Comparison of ENCODE assay signal across 21 cellular contexts in genomic region chr9:128821584-128822406, GRCh38. TPM values are rescaled to one million over a fixed set of nuclear protein-coding genes. Genes with fewer than 3 reads are reported as not detected.
DNase-seq lines count a peak whose midpoint lies in the region; ATAC-seq and TF ChIP-seq lines count a peak whose summit lies in the region.
"Had no signal": no experiment of that assay in that cellular context is flagged by ENCODE, and none has a peak within 500 bp of the region (broad histone marks: within the 10 kb centered on the region; RNA-seq: fewer than 3 reads in every experiment).

No MANE protein-coding gene starts in this region.

- no peaks in the 10 kb centered on the region for H3K9me2 ChIP-seq in GM23338 (ENCODE audit: insufficient read depth)
- H3K9me2 ChIP-seq: SK-N-SH had no signal

- H3K4me2 ChIP-seq in GM23338, result no peak overlapping the region
- H3K4me2 ChIP-seq: KMS-11, SK-N-SH had no signal

- H2AFZ ChIP-seq in GM23338, result no peak overlapping the region

- intact Hi-C loops in activated CD4-positive, alpha-beta T cell treated with anti-CD3 and anti-CD28 coated beads, Interleukin-2, amount 10 ng/mL, durations not matched to agents 24 days and 14 days (cut with micrococcal nuclease), result no loop called here

- no peaks in the 10 kb centered on the region; the same call in 1 of the 2 replicates for H3K4me1 ChIP-seq in GM23338 (ENCODE audit: insufficient read depth)

- peaks cover 39% of the 10 kb centered on the region for H3K36me3 Mint-ChIP-seq in activated CD4-positive, alpha-beta T cell treated with anti-CD3 and anti-CD28 coated beads, Interleukin-2, amount 10 ng/mL, durations not matched to agents 24 days and 14 days (ENCODE audit: low read depth)
- peaks cover 48% of the 10 kb centered on the region for H3K36me3 Mint-ChIP-seq in GM23338 (ENCODE audit: low read depth)

- H3K4me3 ChIP-seq in GM23338, result no peak overlapping the region
- H3K4me3 ChIP-seq: ascending aorta had no signal

- peaks cover 14% of the 10 kb centered on the region; the same call in 1 of the 2 replicates for H3K36me3 ChIP-seq in GM23338 (ENCODE audit: insufficient read depth)

- DNase-seq in activated CD4-positive, alpha-beta T cell treated with anti-CD3 and anti-CD28 coated beads, Interleukin-2, amount 10 ng/mL, durations not matched to agents 24 days and 14 days, result no peak
- DNase-seq in activated CD4-positive, alpha-beta T cell treated with anti-CD3 and anti-CD28 coated beads for 1 hour, result no peak
- no peak for DNase-seq in GM23338 (ENCODE audit: low spot score)
- peak; percentile 37 for DNase-seq in islet precursor cell
- DNase-seq in ureter (ENCODE audit: low spot score), result no peak
- no peak for DNase-seq in activated gamma-delta T cell (lab: John Stamatoyannopoulos, UW)
- DNase-seq: activated CD4-positive, alpha-beta memory T cell treated with anti-CD3 and anti-CD28 coated beads for 36 hours; activated naive CD4-positive, alpha-beta T cell treated with Interleukin-2 at 50 U/mL for 16 hours; EL; head of caudate nucleus; mammary epithelial cell; NCI-H526 treated with DMSO at 0.1 percent for 48 hours; occipital lobe; SK-N-SH; stimulated activated CD4-positive, alpha-beta T cell treated with anti-CD3 and anti-CD28 coated beads, Interleukin-2, amount 100 ng/mL, for 48 hours; T1000; trophoblast cell had no signal

- peaks cover 6% of the 10 kb centered on the region for H3F3A ChIP-seq in GM23338 (replicated peaks; ENCODE audit: low read depth)

- H3K79me2 ChIP-seq in GM23338 (replicated peaks; ENCODE audit: insufficient read depth), result no peaks in the 10 kb centered on the region

- no peak for ATAC-seq in GM23338
- ATAC-seq: WTC11 had no signal

- no peaks in the 10 kb centered on the region for H3K27me3 Mint-ChIP-seq in activated CD4-positive, alpha-beta T cell treated with anti-CD3 and anti-CD28 coated beads, Interleukin-2, amount 10 ng/mL, durations not matched to agents 24 days and 14 days
- peaks cover 31% of the 10 kb centered on the region for H3K27me3 Mint-ChIP-seq in GM23338 (ENCODE audit: insufficient read depth, low read depth, poor library complexity)
- H3K27me3 Mint-ChIP-seq: activated CD4-positive, alpha-beta memory T cell treated with anti-CD3 and anti-CD28 coated beads for 36 hours; central memory CD8-positive, alpha-beta T cell had no signal

- H4K20me1 ChIP-seq in GM23338 (replicated peaks; ENCODE audit: insufficient read depth), result peaks cover 19% of the 10 kb centered on the region

- no peaks in the 10 kb centered on the region for H3K9me3 Mint-ChIP-seq in activated CD4-positive, alpha-beta T cell treated with anti-CD3 and anti-CD28 coated beads, Interleukin-2, amount 10 ng/mL, durations not matched to agents 24 days and 14 days
- H3K9me3 Mint-ChIP-seq in GM23338, result no peaks in the 10 kb centered on the region
- H3K9me3 Mint-ChIP-seq: activated CD4-positive, alpha-beta memory T cell treated with anti-CD3 and anti-CD28 coated beads for 36 hours; central memory CD8-positive, alpha-beta T cell; WTC11 had no signal

- H3K27me3 ChIP-seq in GM23338 (ENCODE audit: insufficient read depth), result no peaks in the 10 kb centered on the region; the same call in 1 of the 2 replicates
- H3K27me3 ChIP-seq: ascending aorta had no signal

- H3K27ac Mint-ChIP-seq in activated CD4-positive, alpha-beta T cell treated with anti-CD3 and anti-CD28 coated beads, Interleukin-2, amount 10 ng/mL, durations not matched to agents 24 days and 14 days, result no peak overlapping the region
- H3K27ac Mint-ChIP-seq in GM23338, result no peak overlapping the region
- H3K27ac Mint-ChIP-seq: WTC11 had no signal

- H3K4me1 Mint-ChIP-seq in activated CD4-positive, alpha-beta T cell treated with anti-CD3 and anti-CD28 coated beads, Interleukin-2, amount 10 ng/mL, durations not matched to agents 24 days and 14 days, result peaks cover 12% of the 10 kb centered on the region
- peaks cover 12% of the 10 kb centered on the region; the same call in 2 of the 3 replicates for H3K4me1 Mint-ChIP-seq in GM23338

- H3K27ac ChIP-seq in GM23338 (ENCODE audit: low read depth), result no peak overlapping the region
- H3K27ac ChIP-seq: ascending aorta, KMS-11 had no signal

- no peak for TF ChIP-seq CTCF in GM23338 (conservative IDR thresholded peaks at IDR 0.05; ENCODE audit: low read depth in 2 of 2)

- peak overlapping the region; percentile 34 for H3K4me3 Mint-ChIP-seq in activated CD4-positive, alpha-beta T cell treated with anti-CD3 and anti-CD28 coated beads, Interleukin-2, amount 10 ng/mL, durations not matched to agents 24 days and 14 days
- H3K4me3 Mint-ChIP-seq in GM23338, result no peak overlapping the region; the same call in 2 of the 3 replicates
- H3K4me3 Mint-ChIP-seq: activated CD4-positive, alpha-beta memory T cell treated with anti-CD3 and anti-CD28 coated beads for 36 hours; central memory CD8-positive, alpha-beta T cell; WTC11 had no signal

TF ChIP-seq in GM23338, 12 proteins besides CTCF, POLR2A, EP300 and RAD21 (continues in another document):
- TF ChIP-seq JUNB (IDR thresholded peaks at IDR 0.05; ENCODE audit: unreplicated experiment), result no peak

RNA-seq across cellular contexts. Expression of gene ENDOG, which starts 3.5 kb away (rescaled TPM):
- 22.9 and 23.3 TPM in 2 replicates for total RNA-seq in activated CD4-positive, alpha-beta T cell treated with anti-CD3 and anti-CD28 coated beads, Interleukin-2, amount 10 ng/mL, durations not matched to agents 24 days and 14 days
- 14.6 and 23.5 TPM in 2 replicates for total RNA-seq in GM23338 (2014; rRNA removed; shearing (Covaris generic))
- 15.1 and 19.2 TPM in 2 replicates for polyA plus RNA-seq in GM23338 (2016; fragmentation: Nextera tagmentation; extraction: Ambion mirVana)
- total RNA-seq in ureter, result 21.7 TPM

RNA-seq across cellular contexts. Expression of gene SPOUT1, which starts 7.8 kb away (rescaled TPM):
- 149 and 154 TPM in 2 replicates for total RNA-seq in activated CD4-positive, alpha-beta T cell treated with anti-CD3 and anti-CD28 coated beads, Interleukin-2, amount 10 ng/mL, durations not matched to agents 24 days and 14 days
- total RNA-seq in GM23338 (2014; rRNA removed; shearing (Covaris generic)), result 34.8 and 50.9 TPM in 2 replicates
- 28.5 and 33.5 TPM in 2 replicates for polyA plus RNA-seq in GM23338 (2016; fragmentation: Nextera tagmentation; extraction: Ambion mirVana)
- 55.7 TPM for total RNA-seq in ureter

RNA-seq across cellular contexts. Expression of gene TBC1D13, which starts 34.7 kb away (rescaled TPM):
- 19.2 and 19.9 TPM in 2 replicates for total RNA-seq in activated CD4-positive, alpha-beta T cell treated with anti-CD3 and anti-CD28 coated beads, Interleukin-2, amount 10 ng/mL, durations not matched to agents 24 days and 14 days
- 19.1 and 19.4 TPM in 2 replicates for total RNA-seq in GM23338 (2014; rRNA removed; shearing (Covaris generic))
- polyA plus RNA-seq in GM23338 (2016; fragmentation: Nextera tagmentation; extraction: Ambion mirVana), result 7.8 and 8.3 TPM in 2 replicates
- total RNA-seq in ureter, result 33.6 TPM

RNA-seq across cellular contexts. Expression of gene ZER1, which starts 50.1 kb away (rescaled TPM):
- 12.3 and 14.4 TPM in 2 replicates for total RNA-seq in activated CD4-positive, alpha-beta T cell treated with anti-CD3 and anti-CD28 coated beads, Interleukin-2, amount 10 ng/mL, durations not matched to agents 24 days and 14 days
- total RNA-seq in GM23338 (2014; rRNA removed; shearing (Covaris generic)), result 14.4 and 23.9 TPM in 2 replicates
- 6.5 and 7.0 TPM in 2 replicates for polyA plus RNA-seq in GM23338 (2016; fragmentation: Nextera tagmentation; extraction: Ambion mirVana)
- 46.6 TPM for total RNA-seq in ureter

RNA-seq across cellular contexts. Expression of gene KYAT1, which starts 60.0 kb away (rescaled TPM):
- total RNA-seq in activated CD4-positive, alpha-beta T cell treated with anti-CD3 and anti-CD28 coated beads, Interleukin-2, amount 10 ng/mL, durations not matched to agents 24 days and 14 days, result 11.7 and 14.4 TPM in 2 replicates
- total RNA-seq in GM23338 (2014; rRNA removed; shearing (Covaris generic)), result 29.8 and 34.0 TPM in 2 replicates
- polyA plus RNA-seq in GM23338 (2016; fragmentation: Nextera tagmentation; extraction: Ambion mirVana), result 23.0 and 26.1 TPM in 2 replicates
- total RNA-seq in ureter, result 13.0 TPM
